Comparison of ENCODE assay signal across 1 cellular context in genomic region chr21:44253832-44254700, GRCh38.
TF ChIP-seq lines count a peak whose summit lies in the region.

No MANE protein-coding gene starts in this region.

TF ChIP-seq in HepG2, 621 proteins besides CTCF, POLR2A, EP300 and RAD21:
- TF ChIP-seq RBFOX2 (IDR thresholded peaks at IDR 0.05; ENCODE audit: low read depth, low read length) = peak; percentile 35; the same call in 1 of the 2 replicates
- TF ChIP-seq, protein P1, sequence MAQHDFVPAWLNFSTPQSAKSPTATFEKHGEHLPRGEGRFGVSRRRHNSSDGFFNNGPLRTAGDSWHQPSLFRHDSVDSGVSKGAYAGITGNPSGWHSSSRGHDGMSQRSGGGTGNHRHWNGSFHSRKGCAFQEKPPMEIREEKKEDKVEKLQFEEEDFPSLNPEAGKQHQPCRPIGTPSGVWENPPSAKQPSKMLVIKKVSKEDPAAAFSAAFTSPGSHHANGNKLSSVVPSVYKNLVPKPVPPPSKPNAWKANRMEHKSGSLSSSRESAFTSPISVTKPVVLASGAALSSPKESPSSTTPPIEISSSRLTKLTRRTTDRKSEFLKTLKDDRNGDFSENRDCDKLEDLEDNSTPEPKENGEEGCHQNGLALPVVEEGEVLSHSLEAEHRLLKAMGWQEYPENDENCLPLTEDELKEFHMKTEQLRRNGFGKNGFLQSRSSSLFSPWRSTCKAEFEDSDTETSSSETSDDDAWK (CRISPR knock-in tag; IDR thresholded peaks at IDR 0.05) = no peak
- TF ChIP-seq POLR2AphosphoS2 (IDR thresholded peaks at IDR 0.05; ENCODE audit: low read depth, low read length) = 0 out of 2 replicates have a peak, but pooled peaks have one; percentile 37
- peak; percentile 19 for TF ChIP-seq AGO2 (optimal IDR thresholded peaks at IDR 0.05; ENCODE audit: low read depth, low read length)
- no peak for TF ChIP-seq KLF16 (CRISPR knock-in tag; IDR thresholded peaks at IDR 0.05)
